In genomic region chr5:78295035-78295961, GRCh38 we compare ENCODE assay signal across 1 cellular context.
TF ChIP-seq lines count a peak whose summit lies in the region.

No MANE protein-coding gene starts in this region.

TF ChIP-seq in GM12878, 131 proteins besides CTCF, POLR2A, EP300 and RAD21 (continued from another document):
- TF ChIP-seq RELB (IDR thresholded peaks at IDR 0.05; ENCODE audit: low read depth) (peak; percentile 85), RCOR1 (conservative IDR thresholded peaks at IDR 0.05; ENCODE audit: low read depth, low read length) (no peak), GATAD2B (conservative IDR thresholded peaks at IDR 0.05; ENCODE audit: low read depth) (0 out of 2 replicates have a peak, but pooled peaks have one; percentile 39), CHD4 (IDR thresholded peaks at IDR 0.05) (peak; percentile 40; the same call in 1 of the 2 replicates), NKRF (conservative IDR thresholded peaks at IDR 0.05) (0 out of 2 replicates have a peak, but pooled peaks have one; percentile 6), E2F4 (IDR thresholded peaks at IDR 0.05; ENCODE audit: low read depth, low read length) (no peak), EED (IDR thresholded peaks at IDR 0.05; ENCODE audit: low read depth) (peak; percentile 59), IKZF2 (IDR thresholded peaks at IDR 0.05) (peak; percentile 75 to 81), NBN (IDR thresholded peaks at IDR 0.05) (peak; percentile 52; the same call in 1 of the 2 replicates)
TF ChIP-seq in GM12878: peak in this region for 11.
